16 cellular contexts compared by ENCODE assay signal in genomic region chr21:22120616-22121266, GRCh38.
DNase-seq lines count a peak whose midpoint lies in the region; ATAC-seq and TF ChIP-seq lines count a peak whose summit lies in the region.
"Had no signal": no experiment of that assay in that cellular context is flagged by ENCODE, and none has a peak within 500 bp of the region (broad histone marks: within the 10 kb centered on the region; RNA-seq: fewer than 3 reads in every experiment).

No MANE protein-coding gene starts in this region.

- ATAC-seq in HG03135 (IDR thresholded peaks at IDR 0.05; ENCODE audit: unreplicated experiment) (no peak), aorta (ENCODE audit: low FRiP score) (no peak)
- ATAC-seq: activated CD4-positive, alpha-beta T cell treated with anti-CD3 and anti-CD28 coated beads for 36 hours; naive thymus-derived CD4-positive, alpha-beta T cell; stimulated activated naive B cell treated with anti-CD40 and anti-IgM and Interleukin-4, amounts not matched to agents 10 μg/mL and 1 μg/mL and 100 μg/mL, for 72 hours had no signal

- H3K4me3 ChIP-seq in GM12865 (ENCODE audit: low read depth, low read length) (no peak overlapping the region), astrocyte of the cerebellum (ENCODE audit: low read depth, low read length) (no peak overlapping the region), aorta (ENCODE audit: low read length in 2 of 2) (no peak overlapping the region)
- H3K4me3 ChIP-seq: dorsolateral prefrontal cortex, HAP-1 had no signal

- no peaks in the 10 kb centered on the region for H3K36me3 ChIP-seq in aorta (ENCODE audit: control insufficient read depth in 1 of 2, insufficient read depth in 2 of 2, low read length in 1 of 2)
- H3K36me3 ChIP-seq: HAP-1 had no signal

- WGBS in aorta, 2 donors, result 76 to 79% methylated on average over 14 of the region's 14 CpGs

- DNase-seq in GM12865 (ENCODE audit: low read depth) (no peak), M059J (ENCODE audit: low read depth) (peak; percentile 21), astrocyte of the cerebellum (ENCODE audit: low read depth) (no peak), myocyte (ENCODE audit: low read depth) (peak; percentile 13), DMS153 treated with DMSO at 0.1 percent for 48 hours (lab: John Stamatoyannopoulos, UW; ENCODE audit: unreplicated experiment) (no peak), SIG-M5 (lab: John Stamatoyannopoulos, UW) (no peak), aorta (no peak)
- DNase-seq: activated CD4-positive, alpha-beta T cell treated with anti-CD3 and anti-CD28 coated beads for 36 hours; activated gamma-delta T cell; dorsolateral prefrontal cortex; hippocampal formation; naive thymus-derived CD4-positive, alpha-beta T cell; NCI-H187 treated with DMSO at 0.1 percent for 48 hours; stimulated activated naive B cell treated with anti-CD40 and anti-IgM and Interleukin-4, amounts not matched to agents 10 μg/mL and 1 μg/mL and 100 μg/mL, for 72 hours had no signal

- H3K27ac ChIP-seq in aorta (ENCODE audit: low read depth in 1 of 2, low read length in 2 of 2), result no peak overlapping the region
- H3K27ac ChIP-seq: dorsolateral prefrontal cortex had no signal

- peaks cover 0 to 1% of the 10 kb centered on the region in 2 donors for H3K27me3 ChIP-seq in aorta (ENCODE audit: control insufficient read depth in 1 of 2, insufficient read depth in 2 of 2, low read length in 1 of 2)
- H3K27me3 ChIP-seq: dorsolateral prefrontal cortex had no signal

- in situ Hi-C loops in astrocyte of the cerebellum (cut with HindIII; ENCODE audit: low sequenced_read_pairs), result no loop called here

- TF ChIP-seq CTCF in GM12865 (IDR thresholded peaks at IDR 0.05; ENCODE audit: insufficient read depth, low read depth, low read length, missing control alignments) (peak; percentile 8), astrocyte of the cerebellum (IDR thresholded peaks at IDR 0.05; ENCODE audit: low read depth, low read length, missing control alignments) (peak; percentile 19)

- intact Hi-C loops in aorta (cut with DNase I), result no loop called here

- H3K4me1 ChIP-seq in aorta (ENCODE audit: control insufficient read depth in 1 of 2, insufficient read depth in 2 of 2, low read length in 2 of 2), result no peaks in the 10 kb centered on the region
- H3K4me1 ChIP-seq: HAP-1 had no signal

- peaks cover 6% of the 10 kb centered on the region for H3K9me3 ChIP-seq in aorta (ENCODE audit: control insufficient read depth, low read length)

Comparison
In these comparisons a context has a peak if more than half of its experiments do, and no peak if none do; other contexts are left out.
1. DNase-seq: peak in M059J (single experiment) and myocyte (single experiment); none in GM12865 (single experiment), astrocyte of the cerebellum (single experiment), DMS153 treated with DMSO at 0.1 percent for 48 hours (single experiment), SIG-M5 (single experiment) and aorta (0 of 2).